In genomic region chr16:64260631-64261401, GRCh38 we compare ENCODE assay signal across 6 cellular contexts.
DNase-seq lines count a peak whose midpoint lies in the region; ATAC-seq, FAIRE-seq and TF ChIP-seq lines count a peak whose summit lies in the region.
"Not testable (repeated sequence)": the region's sequence is repeated elsewhere in the genome, so short reads cannot be mapped to it uniquely, and the experiment has no call there.

No MANE protein-coding gene starts in this region.

- not testable (repeated sequence) for TF ChIP-seq POLR2A in K562 (conservative IDR thresholded peaks at IDR 0.05)

- not testable (repeated sequence) for H3K27ac Mint-ChIP-seq in astrocyte (ENCODE audit: unreplicated experiment)

- H3K79me2 ChIP-seq in astrocyte (ENCODE audit: insufficient read depth, low read length); K562 (ENCODE audit: control insufficient read depth, insufficient read depth, low read length): not testable (repeated sequence)

- not testable (repeated sequence) for TF ChIP-seq RAD21 in K562 (CRISPR knock-in tag; conservative IDR thresholded peaks at IDR 0.05 in 1 of 2, IDR thresholded peaks at IDR 0.05 in 1 of 2)

- TF ChIP-seq CTCF in GM06990 (IDR thresholded peaks at IDR 0.05; ENCODE audit: insufficient read depth, low read length, poor library complexity, severe bottlenecking); astrocyte (IDR thresholded peaks at IDR 0.05; ENCODE audit: insufficient read depth, low read depth, low read length); K562 (IDR thresholded peaks at IDR 0.05 in 2 of 3, conservative IDR thresholded peaks at IDR 0.05 in 1 of 3; ENCODE audit: insufficient read depth in 2 of 3, low read depth in 1 of 3, low read length in 3 of 3); fibroblast of the aortic adventitia (IDR thresholded peaks at IDR 0.05; ENCODE audit: insufficient read depth, low read length): not testable (repeated sequence)

- FAIRE-seq in astrocyte (lab: Jason Lieb, UNC) = peak; percentile 50
- peak; percentile 40 for FAIRE-seq in K562 (lab: Jason Lieb, UNC)

- in situ Hi-C loops in K562 (cut with MboI) = not testable (repeated sequence)

- not testable (repeated sequence) for H2AFZ ChIP-seq in astrocyte (ENCODE audit: low read depth, low read length); K562 (ENCODE audit: low read depth, low read length)

- not testable (repeated sequence) for H3K36me3 ChIP-seq in GM06990 (ENCODE audit: control insufficient read depth, insufficient read depth, low read length); astrocyte (ENCODE audit: insufficient read depth, low read length); K562 (ENCODE audit: control insufficient read depth, insufficient read depth, low read length)

- not testable (repeated sequence) for ATAC-seq in K562, Right ventricle myocardium inferior

- TF ChIP-seq EP300 in K562 (IDR thresholded peaks at IDR 0.05; ENCODE audit: low read length) = not testable (repeated sequence)

- CTCF ChIA-PET in K562 (lab: Yijun Ruan, JAX; ENCODE audit: low intra/inter-chr PET ratio) = not testable (repeated sequence)

- not testable (repeated sequence) for H3K9ac ChIP-seq in astrocyte (ENCODE audit: low read length); K562 (ENCODE audit: insufficient read depth in 1 of 2, low read depth in 2 of 2, low read length in 2 of 2)

- H3K4me1 Mint-ChIP-seq in astrocyte (ENCODE audit: low read depth, unreplicated experiment) = not testable (repeated sequence)

- not testable (repeated sequence) for H3K4me3 ChIP-seq in GM06990 (replicated peaks; ENCODE audit: low read depth, low read length); astrocyte (ENCODE audit: insufficient read depth, low read depth, low read length); K562; fibroblast of the aortic adventitia (ENCODE audit: low read depth, low read length)

- H3K27me3 Mint-ChIP-seq in astrocyte (ENCODE audit: low read depth, unreplicated experiment) = not testable (repeated sequence)

- H3K9me1 ChIP-seq in K562 (ENCODE audit: control insufficient read depth, insufficient read depth, low read length) = not testable (repeated sequence)

- DNase-seq in GM06990 (ENCODE audit: extremely low read depth, insufficient read length) = peak; percentile 1
- DNase-seq in astrocyte (ENCODE audit: low read depth); K562 (ENCODE audit: extremely low read depth in 1 of 4, low spot score in 3 of 4): not testable (repeated sequence)
- DNase-seq in dermis microvascular lymphatic vessel endothelial cell (ENCODE audit: low read depth in 2 of 2) = peak; percentile 49 to 75
- peak; percentile 12 for DNase-seq in fibroblast of the aortic adventitia (ENCODE audit: low read depth)
- peak; percentile 63 for DNase-seq in Right ventricle myocardium inferior (ENCODE audit: missing footprints)

- not testable (repeated sequence) for H3K9me3 ChIP-seq in astrocyte (ENCODE audit: insufficient read depth, low read depth, low read length); K562 (replicated peaks; ENCODE audit: control insufficient read depth, insufficient read depth, low read depth, low read length)

- intact Hi-C loops in K562 (cut with micrococcal nuclease); Right ventricle myocardium inferior (cut with DNase I): not testable (repeated sequence)

- H3K27me3 ChIP-seq in GM06990 (replicated peaks; ENCODE audit: control insufficient read depth, insufficient read depth, low read length); astrocyte (ENCODE audit: insufficient read depth, low read length); K562 (ENCODE audit: control insufficient read depth in 2 of 2, insufficient read depth in 2 of 2, low read length in 2 of 2): not testable (repeated sequence)

- not testable (repeated sequence) for H3K4me1 ChIP-seq in astrocyte (ENCODE audit: insufficient read depth, low read length); K562 (replicated peaks in 1 of 2; ENCODE audit: control insufficient read depth in 2 of 2, insufficient read depth in 2 of 2, low read length in 2 of 2)

- 0% methylated on average over 23 of the region's 23 CpGs for WGBS in K562 (ENCODE audit: insufficient coverage, low coverage, missing lambda C conversion rate)

- H3K4me3 Mint-ChIP-seq in astrocyte (ENCODE audit: unreplicated experiment) = not testable (repeated sequence)

- POLR2A ChIA-PET in K562 (lab: Yijun Ruan, JAX) = not testable (repeated sequence)

- not testable (repeated sequence) for H4K20me1 ChIP-seq in astrocyte (ENCODE audit: insufficient read depth, low read length); K562 (replicated peaks; ENCODE audit: control insufficient read depth, insufficient read depth, low read length)

- not testable (repeated sequence) for BruUV-seq in K562 (replicated peaks; lab: Mats Ljungman, UMichigan)

- not testable (repeated sequence) for H3K36me3 Mint-ChIP-seq in astrocyte (ENCODE audit: low read depth, unreplicated experiment)

- H3K4me2 ChIP-seq in astrocyte (ENCODE audit: low read length); K562 (ENCODE audit: insufficient read depth, low read length): not testable (repeated sequence)

- H3K27ac ChIP-seq in astrocyte (ENCODE audit: low read depth, low read length); K562 (ENCODE audit: extremely low read depth, low read depth, low read length): not testable (repeated sequence)

- H3K9me3 Mint-ChIP-seq in astrocyte (ENCODE audit: unreplicated experiment) = not testable (repeated sequence)
